ENCODE assay signal across 12 cellular contexts in the genomic region with DNA sequence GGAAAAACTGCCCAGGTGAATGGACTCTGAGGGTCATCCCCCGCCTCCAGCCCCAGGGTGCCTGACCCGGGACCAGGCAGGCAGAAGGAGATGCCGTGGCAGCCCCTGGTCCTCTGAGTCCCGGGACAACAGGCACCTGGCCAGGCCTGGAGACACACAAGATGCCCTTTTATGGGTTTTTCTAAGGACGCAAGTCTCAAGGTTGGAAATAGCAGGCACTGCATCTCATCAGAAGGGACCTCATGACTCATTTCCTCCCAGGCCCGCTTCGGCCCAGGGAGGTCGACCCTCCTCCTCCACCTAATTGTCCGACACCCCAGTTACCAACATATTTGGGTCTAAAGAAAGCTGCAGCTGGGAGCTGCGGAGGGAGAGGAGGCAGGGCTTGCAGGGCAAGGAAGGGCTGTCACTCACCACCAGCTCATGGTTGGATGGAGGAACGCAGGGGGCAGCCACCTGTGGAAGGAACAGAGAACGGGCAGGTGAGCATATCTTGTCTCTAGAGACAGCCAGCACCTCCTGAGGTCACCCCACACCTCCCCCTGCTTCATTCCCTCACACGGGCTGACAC.
DNase-seq lines count a peak whose midpoint lies in the region; ATAC-seq and TF ChIP-seq lines count a peak whose summit lies in the region.
"Had no signal": no experiment of that assay in that cellular context is flagged by ENCODE, and none has a peak within 500 bp of the region (broad histone marks: within the 10 kb centered on the region; RNA-seq: fewer than 3 reads in every experiment).

No MANE protein-coding gene starts in this region.

- H3K27ac Mint-ChIP-seq in Calu3 (ENCODE audit: unreplicated experiment), result no peak overlapping the region

- ATAC-seq in esophagus mucosa, result no peak

- no peaks in the 10 kb centered on the region for H3K9me3 Mint-ChIP-seq in Calu3 (ENCODE audit: low read depth, unreplicated experiment)
- H3K9me3 Mint-ChIP-seq: central memory CD8-positive, alpha-beta T cell had no signal

- no peaks in the 10 kb centered on the region for H4K20me1 ChIP-seq in GM23248 (ENCODE audit: insufficient read depth)

- in situ Hi-C loops in GM23248 (cut with MboI), result no loop called here

- H3K4me2 ChIP-seq in GM23248 (ENCODE audit: unreplicated experiment), result peak overlapping the region; percentile 36

- H3F3A ChIP-seq in GM23248 (ENCODE audit: insufficient read depth), result peaks cover 50% of the 10 kb centered on the region

- no peak overlapping the region for H3K4me3 Mint-ChIP-seq in Calu3 (ENCODE audit: low read depth, unreplicated experiment)
- H3K4me3 Mint-ChIP-seq: central memory CD8-positive, alpha-beta T cell had no signal

- peaks cover 100% of the 10 kb centered on the region for H3K79me2 ChIP-seq in GM23248 (ENCODE audit: insufficient read depth)

- BruUV-seq in Calu3 (replicated peaks; lab: Mats Ljungman, UMichigan), result no TSS peak

- no peak for TF ChIP-seq POLR2A in stomach (IDR thresholded peaks at IDR 0.05)

- intact Hi-C loops in stomach (cut with DNase I; ENCODE audit: low total_unique reads) (no loop called here), Calu3 (cut with micrococcal nuclease; ENCODE audit: unreplicated experiment) (no loop called here)

- DNase-seq in GM23248, result peak; percentile 81
- DNase-seq in cardiac fibroblast (ENCODE audit: low read depth in 2 of 2), result peak; percentile 68 to 92
- no peak for DNase-seq in stomach
- DNase-seq in stimulated activated CD4-positive, alpha-beta T cell treated with anti-CD3 and anti-CD28 coated beads, Interleukin-4, amount 100 ng/mL, for 1 hour, result no peak
- DNase-seq in Calu3, result no peak
- no peak for DNase-seq in NAMALWA (ENCODE audit: low spot score)
- DNase-seq: left colon; OCI-M1; stimulated activated CD4-positive, alpha-beta T cell treated with anti-CD3 and anti-CD28 coated beads, Interleukin-2, amount 100 ng/mL, for 24 hours had no signal

- H3K36me3 ChIP-seq in GM23248 (ENCODE audit: low read depth) (peaks cover 14% of the 10 kb centered on the region; the same call in 1 of the 2 replicates), iPS-20b (ENCODE audit: insufficient read depth, low read depth, low read length) (no peaks in the 10 kb centered on the region), stomach (peaks cover 0 to 24% (median 8%) of the 10 kb centered on the region in 4 donors)

- peak; percentile 67 for TF ChIP-seq EP300 in stomach (IDR thresholded peaks at IDR 0.05)

- H3K9ac ChIP-seq in GM23248, result peak overlapping the region; percentile 49
- H3K9ac ChIP-seq in iPS-20b (ENCODE audit: low read depth, low read length), result peak overlapping the region; percentile 40; the same call in 1 of the 2 replicates

- peak overlapping the region; percentile 71 for H3K27ac ChIP-seq in GM23248
- no peak overlapping the region for H3K27ac ChIP-seq in iPS-20b (ENCODE audit: low read length)
- peak overlapping the region; percentile 5 to 92 (median 92) for H3K27ac ChIP-seq in stomach

- H3K4me1 ChIP-seq in GM23248 (ENCODE audit: insufficient read depth) (peaks cover 51% of the 10 kb centered on the region), iPS-20b (ENCODE audit: insufficient read depth, low read length) (peaks cover 37% of the 10 kb centered on the region), stomach (peaks cover 57 to 98% (median 84%) of the 10 kb centered on the region in 4 donors)

- H3K36me3 Mint-ChIP-seq in Calu3 (ENCODE audit: insufficient read depth, unreplicated experiment), result no peaks in the 10 kb centered on the region

- peaks cover 82% of the 10 kb centered on the region for H3K27me3 Mint-ChIP-seq in Calu3 (ENCODE audit: unreplicated experiment)

- H2AFZ ChIP-seq in GM23248, result no peak overlapping the region

- H3K9me3 ChIP-seq in GM23248 (ENCODE audit: low read depth) (no peaks in the 10 kb centered on the region), iPS-20b (ENCODE audit: insufficient read depth, low read depth, low read length) (no peaks in the 10 kb centered on the region), stomach (no peaks in the 10 kb centered on the region)

- no peaks in the 10 kb centered on the region for H3K4me1 Mint-ChIP-seq in Calu3 (ENCODE audit: low read depth, unreplicated experiment)
- H3K4me1 Mint-ChIP-seq: central memory CD8-positive, alpha-beta T cell had no signal

- H3K27me3 ChIP-seq in GM23248 (replicated peaks; ENCODE audit: insufficient read depth), result no peaks in the 10 kb centered on the region
- H3K27me3 ChIP-seq in iPS-20b (ENCODE audit: insufficient read depth, low read length), result peaks cover 6% of the 10 kb centered on the region; the same call in 1 of the 2 replicates
- no peaks in the 10 kb centered on the region for H3K27me3 ChIP-seq in stomach

- CTCF ChIA-PET in Calu3 (lab: Charles Lee), result interaction anchor here (0.7 kb wide), 1 partner anchor 95 kb away, joined by 3 read pairs; no protein-coding TSS in a partner anchor

- 12 to 18% methylated on average over 13 of the region's 13 CpGs for WGBS in GM23248 (ENCODE audit: low coverage in 1 of 2, low lambda C conversion rate in 2 of 2, missing lambda C conversion rate in 2 of 2), 2 experiments
- WGBS in stomach, 5 donors, result 60 to 81% (median 64%) methylated on average over 13 of the region's 13 CpGs

- no peak overlapping the region for H3K4me3 ChIP-seq in GM23248
- peak overlapping the region in 1 of 2 donors; percentile 2 for H3K4me3 ChIP-seq in cardiac fibroblast (replicated peaks in 1 of 2; ENCODE audit: low read depth in 2 of 2, low read length in 2 of 2)
- H3K4me3 ChIP-seq in iPS-20b (ENCODE audit: low read length), result no peak overlapping the region
- H3K4me3 ChIP-seq in stomach, result peak overlapping the region in 1 of 4 donors; percentile 11

- no peaks in the 10 kb centered on the region for H3K9me2 ChIP-seq in GM23248 (ENCODE audit: insufficient read depth)

- TF ChIP-seq CTCF in cardiac fibroblast (IDR thresholded peaks at IDR 0.05; ENCODE audit: low read depth, low read length) (no peak), stomach (IDR thresholded peaks at IDR 0.05) (no peak), Calu3 (IDR thresholded peaks at IDR 0.05; ENCODE audit: unreplicated experiment) (no peak)

Comparison
In these comparisons a context has a peak if more than half of its experiments do, and no peak if none do; other contexts are left out.
1. DNase-seq: peak in GM23248 (single experiment) and cardiac fibroblast (2 of 2); none in stomach (single experiment), stimulated activated CD4-positive, alpha-beta T cell treated with anti-CD3 and anti-CD28 coated beads, Interleukin-4, amount 100 ng/mL, for 1 hour (single experiment), Calu3 (single experiment) and NAMALWA (single experiment).